In the genomic region with DNA sequence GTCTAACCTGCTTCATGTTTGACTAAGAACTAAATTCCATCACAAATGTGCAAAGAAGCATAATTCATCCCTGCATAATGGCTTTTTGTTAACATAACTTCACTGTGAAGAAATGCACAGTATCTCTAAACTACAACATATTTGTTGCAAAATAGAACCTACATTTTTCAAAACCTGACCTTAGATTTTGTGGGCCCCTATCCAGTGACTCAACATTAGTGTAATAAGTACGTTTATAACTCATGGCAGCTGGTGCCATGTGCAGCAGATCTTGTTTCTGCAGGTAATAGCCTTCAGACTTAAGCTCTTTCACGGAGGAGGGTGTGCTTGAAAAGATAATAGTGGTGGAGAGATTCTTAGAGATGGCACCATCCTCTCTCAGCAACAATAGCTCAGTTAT, we compare ENCODE assay signal across 21 cellular contexts. TPM values are rescaled to one million over a fixed set of nuclear protein-coding genes. Genes with fewer than 3 reads are reported as not detected.
A peak's percentile ranks its signal among the peaks of the same experiment; 100 is the strongest.
DNase-seq lines count a peak whose midpoint lies in the region; ATAC-seq, FAIRE-seq and TF ChIP-seq lines count a peak whose summit lies in the region.
"Had no signal": no experiment of that assay in that cellular context is flagged by ENCODE, and none has a peak within 500 bp of the region (broad histone marks: within the 10 kb centered on the region; RNA-seq: fewer than 3 reads in every experiment).

No MANE protein-coding gene starts in this region.

- no peaks in the 10 kb centered on the region for H4K20me1 ChIP-seq in mammary epithelial cell (ENCODE audit: insufficient read depth, low read length)
- H4K20me1 ChIP-seq in astrocyte (ENCODE audit: insufficient read depth, low read length), result no peaks in the 10 kb centered on the region
- H4K20me1 ChIP-seq: BLaER1 treated with 17β-estradiol and CSF1 and Interleukin-3, amounts not matched to agents 10 nM and 100 nM had no signal

- no peaks in the 10 kb centered on the region for H3K36me3 ChIP-seq in mammary epithelial cell (ENCODE audit: insufficient read depth, low read length)
- no peaks in the 10 kb centered on the region for H3K36me3 ChIP-seq in breast epithelium
- H3K36me3 ChIP-seq in astrocyte (ENCODE audit: insufficient read depth, low read length), result no peaks in the 10 kb centered on the region
- no peaks in the 10 kb centered on the region for H3K36me3 ChIP-seq in right lobe of liver
- H3K36me3 ChIP-seq: BLaER1 treated with 17β-estradiol and CSF1 and Interleukin-3, amounts not matched to agents 10 nM and 100 nM had no signal

- H3K4me1 ChIP-seq in mammary epithelial cell (ENCODE audit: insufficient read depth, low read length) (peaks cover 25% of the 10 kb centered on the region), breast epithelium (no peaks in the 10 kb centered on the region), astrocyte (ENCODE audit: insufficient read depth, low read length) (no peaks in the 10 kb centered on the region), right lobe of liver (no peaks in the 10 kb centered on the region)
- H3K4me1 ChIP-seq: BLaER1 treated with 17β-estradiol and CSF1 and Interleukin-3, amounts not matched to agents 10 nM and 100 nM had no signal

- no peaks in the 10 kb centered on the region for H3K36me3 Mint-ChIP-seq in astrocyte (ENCODE audit: low read depth, unreplicated experiment)
- H3K36me3 Mint-ChIP-seq in stimulated activated naive B cell treated with anti-CD40 and anti-IgM and Interleukin-4, amounts not matched to agents 10 μg/mL and 1 μg/mL and 100 μg/mL, for 72 hours, result no peaks in the 10 kb centered on the region
- H3K36me3 Mint-ChIP-seq: CD8-positive, alpha-beta T cell had no signal

- CTCF ChIA-PET in mammary epithelial cell (lab: Charles Lee; ENCODE audit: low non-redundant PET), result no interaction called here

- H3K9ac ChIP-seq in mammary epithelial cell (ENCODE audit: insufficient read depth, low read length) (no peak overlapping the region), astrocyte (ENCODE audit: low read length) (no peak overlapping the region)
- H3K9ac ChIP-seq: BLaER1 treated with 17β-estradiol and CSF1 and Interleukin-3, amounts not matched to agents 10 nM and 100 nM had no signal

- BruUV-seq in mammary epithelial cell (replicated peaks; lab: Mats Ljungman, UMichigan), result no TSS peak

- H3K4me2 ChIP-seq in mammary epithelial cell (ENCODE audit: insufficient read depth, low read depth, low read length) (no peak overlapping the region), astrocyte (ENCODE audit: low read length) (no peak overlapping the region)
- H3K4me2 ChIP-seq: BLaER1 treated with 17β-estradiol and CSF1 and Interleukin-3, amounts not matched to agents 10 nM and 100 nM had no signal

- H3K4me3 ChIP-seq in mammary epithelial cell (replicated peaks in 1 of 3; ENCODE audit: insufficient read depth in 1 of 3, low read depth in 2 of 3, low read length in 3 of 3) (no peak overlapping the region), breast epithelium (no peak overlapping the region), astrocyte (ENCODE audit: insufficient read depth, low read depth, low read length) (no peak overlapping the region), right lobe of liver (no peak overlapping the region)
- H3K4me3 ChIP-seq: BLaER1 treated with 17β-estradiol and CSF1 and Interleukin-3, amounts not matched to agents 10 nM and 100 nM; GM12878 had no signal

- H3K4me3 Mint-ChIP-seq in astrocyte (ENCODE audit: unreplicated experiment), result no peak overlapping the region
- H3K4me3 Mint-ChIP-seq in stimulated activated naive B cell treated with anti-CD40 and anti-IgM and Interleukin-4, amounts not matched to agents 10 μg/mL and 1 μg/mL and 100 μg/mL, for 72 hours, result no peak overlapping the region
- H3K4me3 Mint-ChIP-seq: CD8-positive, alpha-beta T cell had no signal

- H3K27me3 ChIP-seq in mammary epithelial cell (ENCODE audit: insufficient read depth, low read length), result no peaks in the 10 kb centered on the region
- H3K27me3 ChIP-seq in breast epithelium, result no peaks in the 10 kb centered on the region
- no peaks in the 10 kb centered on the region for H3K27me3 ChIP-seq in astrocyte (ENCODE audit: insufficient read depth, low read length)
- no peaks in the 10 kb centered on the region for H3K27me3 ChIP-seq in right lobe of liver
- H3K27me3 ChIP-seq: BLaER1 treated with 17β-estradiol and CSF1 and Interleukin-3, amounts not matched to agents 10 nM and 100 nM had no signal

- H3K27ac ChIP-seq in mammary epithelial cell (ENCODE audit: insufficient read depth, low read depth, low read length) (no peak overlapping the region), breast epithelium (no peak overlapping the region), astrocyte (ENCODE audit: low read depth, low read length) (no peak overlapping the region), right lobe of liver (no peak overlapping the region)
- H3K27ac ChIP-seq: BLaER1 treated with 17β-estradiol and CSF1 and Interleukin-3, amounts not matched to agents 10 nM and 100 nM; HL-60 had no signal

- H3K9me3 ChIP-seq in mammary epithelial cell (replicated peaks; ENCODE audit: insufficient read depth, low read length) (no peaks in the 10 kb centered on the region), breast epithelium (no peaks in the 10 kb centered on the region), astrocyte (ENCODE audit: insufficient read depth, low read depth, low read length) (no peaks in the 10 kb centered on the region), right lobe of liver (no peaks in the 10 kb centered on the region)
- H3K9me3 ChIP-seq: BLaER1 treated with 17β-estradiol and CSF1 and Interleukin-3, amounts not matched to agents 10 nM and 100 nM had no signal

- dilution Hi-C loops in mammary epithelial cell (cut with HindIII; ENCODE audit: low sequenced_read_pairs), result no loop called here

- H3K9me3 Mint-ChIP-seq in astrocyte (ENCODE audit: unreplicated experiment), result no peaks in the 10 kb centered on the region
- no peaks in the 10 kb centered on the region for H3K9me3 Mint-ChIP-seq in stimulated activated naive B cell treated with anti-CD40 and anti-IgM and Interleukin-4, amounts not matched to agents 10 μg/mL and 1 μg/mL and 100 μg/mL, for 72 hours
- H3K9me3 Mint-ChIP-seq: CD8-positive, alpha-beta T cell had no signal

- H3K4me1 Mint-ChIP-seq in astrocyte (ENCODE audit: low read depth, unreplicated experiment), result peaks cover 9% of the 10 kb centered on the region
- no peaks in the 10 kb centered on the region for H3K4me1 Mint-ChIP-seq in stimulated activated naive B cell treated with anti-CD40 and anti-IgM and Interleukin-4, amounts not matched to agents 10 μg/mL and 1 μg/mL and 100 μg/mL, for 72 hours

- in situ Hi-C loops in mammary epithelial cell (cut with MboI; ENCODE audit: low sequenced_read_pairs in 2 of 2), result no loop called here

- TF ChIP-seq CTCF in mammary epithelial cell (conservative IDR thresholded peaks at IDR 0.05 in 1 of 2, IDR thresholded peaks at IDR 0.05 in 1 of 2; ENCODE audit: extremely low read depth in 1 of 2, insufficient read depth in 1 of 2, low read depth in 1 of 2, low read length in 2 of 2) (no peak), breast epithelium (IDR thresholded peaks at IDR 0.05) (no peak), astrocyte (IDR thresholded peaks at IDR 0.05; ENCODE audit: insufficient read depth, low read depth, low read length) (no peak), right lobe of liver (IDR thresholded peaks at IDR 0.05) (no peak)

- intact Hi-C loops in mammary epithelial cell (cut with micrococcal nuclease), result no loop called here
- intact Hi-C loops in breast epithelium (cut with DNase I; ENCODE audit: low total_unique reads), result no loop called here
- intact Hi-C loops in right lobe of liver (cut with DNase I), result no loop called here

- H2AFZ ChIP-seq in mammary epithelial cell (ENCODE audit: low read depth, low read length) (no peak overlapping the region), astrocyte (ENCODE audit: low read depth, low read length) (no peak overlapping the region)

- H3K27ac Mint-ChIP-seq in astrocyte (ENCODE audit: unreplicated experiment), result no peak overlapping the region
- H3K27ac Mint-ChIP-seq in stimulated activated naive B cell treated with anti-CD40 and anti-IgM and Interleukin-4, amounts not matched to agents 10 μg/mL and 1 μg/mL and 100 μg/mL, for 72 hours, result no peak overlapping the region
- H3K27ac Mint-ChIP-seq: CD8-positive, alpha-beta T cell had no signal

- H3K27me3 Mint-ChIP-seq in astrocyte (ENCODE audit: low read depth, unreplicated experiment), result no peaks in the 10 kb centered on the region
- no peaks in the 10 kb centered on the region for H3K27me3 Mint-ChIP-seq in stimulated activated naive B cell treated with anti-CD40 and anti-IgM and Interleukin-4, amounts not matched to agents 10 μg/mL and 1 μg/mL and 100 μg/mL, for 72 hours

- DNase-seq in mammary epithelial cell, result peak; percentile 64
- no peak for DNase-seq in breast epithelium (ENCODE audit: low spot score in 2 of 2)
- DNase-seq in NCI-H524 treated with DMSO at 0.1 percent for 48 hours (lab: John Stamatoyannopoulos, UW), result peak; percentile 40
- DNase-seq in astrocyte (ENCODE audit: low read depth), result peak; percentile 25
- no peak for DNase-seq in SK-N-DZ (ENCODE audit: low spot score)
- no peak for DNase-seq in stimulated activated naive B cell treated with anti-CD40 and anti-IgM and Interleukin-4, amounts not matched to agents 10 μg/mL and 1 μg/mL and 100 μg/mL, for 72 hours
- no peak for DNase-seq in right lobe of liver
- no peak for DNase-seq in C1 segment of cervical spinal cord (lab: John Stamatoyannopoulos, UW)
- DNase-seq: ACHN; CD8-positive, alpha-beta T cell; COR-L47; DMS79 had no signal

- ATAC-seq in stimulated activated naive B cell treated with anti-CD40 and anti-IgM and Interleukin-4, amounts not matched to agents 10 μg/mL and 1 μg/mL and 100 μg/mL, for 72 hours (replicated peaks), result no peak
- no peak for ATAC-seq in right lobe of liver
- ATAC-seq: CD8-positive, alpha-beta T cell; GM12878; HCT116 had no signal

- TF ChIP-seq POLR2A in breast epithelium (IDR thresholded peaks at IDR 0.05), result no peak
- no peak for TF ChIP-seq POLR2A in right lobe of liver (IDR thresholded peaks at IDR 0.05)

- WGBS in mammary epithelial cell (ENCODE audit: low coverage, missing lambda C conversion rate), result 20% methylated on average over 2 of the region's 2 CpGs
- 27% methylated on average over 1 of the region's 2 CpGs for WGBS in right lobe of liver (ENCODE audit: insufficient coverage, low coverage, low lambda C conversion rate, missing lambda C conversion rate)

- no peak for FAIRE-seq in astrocyte (lab: Jason Lieb, UNC)
- FAIRE-seq: D721Med, GM12878, GM18507 had no signal

- H3K79me2 ChIP-seq in mammary epithelial cell (ENCODE audit: insufficient read depth, low read length), result no peaks in the 10 kb centered on the region
- no peaks in the 10 kb centered on the region for H3K79me2 ChIP-seq in astrocyte (ENCODE audit: insufficient read depth, low read length)

RNA-seq across cellular contexts. Expression of a gene that starts 28.6 kb away (rescaled TPM):
- total RNA-seq in mammary epithelial cell (not detected), breast epithelium (under 1 TPM in 1 of 3 donors, not detected in 2; 0.15 TPM), astrocyte (not detected in 2 replicates), right lobe of liver (not detected)
- polyA plus RNA-seq in mammary epithelial cell, result not detected
- polyA minus RNA-seq in mammary epithelial cell, result not detected
- polyA plus RNA-seq in SK-N-DZ (2014; cell fraction: cytosol; rRNA removed), result 0.12 and 0.13 TPM in 2 replicates
- polyA plus RNA-seq in SK-N-DZ (2014; cell fraction: nucleus; rRNA removed), result 0.09 and 0.15 TPM in 2 replicates
- total RNA-seq: A172; CD8-positive, alpha-beta T cell; G401; GM12878; H4 had no signal
- polyA plus RNA-seq: GM12878 had no signal

Comparison
In these comparisons a context has a peak if more than half of its experiments do, and no peak if none do; other contexts are left out.
1. DNase-seq: peak in mammary epithelial cell (single experiment), NCI-H524 treated with DMSO at 0.1 percent for 48 hours (single experiment) and astrocyte (single experiment); none in breast epithelium (0 of 2), SK-N-DZ (single experiment), stimulated activated naive B cell treated with anti-CD40 and anti-IgM and Interleukin-4, amounts not matched to agents 10 μg/mL and 1 μg/mL and 100 μg/mL, for 72 hours (single experiment), right lobe of liver (0 of 3) and C1 segment of cervical spinal cord (0 of 14).